1 cellular context compared by ENCODE assay signal in genomic region chr1:233844275-233844674, GRCh38.
TF ChIP-seq lines count a peak whose summit lies in the region.

No MANE protein-coding gene starts in this region.

TF ChIP-seq in IMR-90, 13 proteins besides CTCF, POLR2A, EP300 and RAD21:
- no peak for TF ChIP-seq RCOR1 (IDR thresholded peaks at IDR 0.05; ENCODE audit: insufficient replicate concordance, low read length)
- TF ChIP-seq MAFK (IDR thresholded peaks at IDR 0.05; ENCODE audit: low read depth, low read length): peak; percentile 52
